Comparison of ENCODE assay signal across 16 cellular contexts in the genomic region with DNA sequence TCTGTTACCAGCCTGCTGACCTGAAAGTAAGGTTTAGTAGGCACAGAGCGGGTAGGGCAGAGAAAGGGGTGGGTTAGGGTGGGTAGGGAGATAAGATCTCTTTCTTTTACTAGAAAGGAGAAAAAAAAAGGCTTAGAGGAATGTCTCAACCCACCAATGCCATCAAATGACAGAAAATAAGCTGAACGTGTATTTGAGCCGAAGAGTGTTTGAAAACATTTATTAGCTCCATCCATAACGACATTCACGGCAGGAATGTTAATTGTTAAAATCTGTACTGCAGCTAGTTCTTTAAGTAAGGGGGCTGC.
DNase-seq lines count a peak whose midpoint lies in the region; ATAC-seq, FAIRE-seq and TF ChIP-seq lines count a peak whose summit lies in the region.
"Had no signal": no experiment of that assay in that cellular context is flagged by ENCODE, and none has a peak within 500 bp of the region (broad histone marks: within the 10 kb centered on the region; RNA-seq: fewer than 3 reads in every experiment).

No MANE protein-coding gene starts in this region.

- BruUV-seq in Caco-2 (replicated peaks; lab: Mats Ljungman, UMichigan) (no TSS peak), endothelial cell of umbilical vein (replicated peaks; lab: Mats Ljungman, UMichigan) (no TSS peak)

- H3K79me2 ChIP-seq in endothelial cell of umbilical vein (ENCODE audit: control insufficient read depth, insufficient read depth, low read length) = no peaks in the 10 kb centered on the region

- intact Hi-C loops in Caco-2 (cut with micrococcal nuclease; ENCODE audit: unreplicated experiment) = loop anchor here (1.0 to 10.0 kb wide), 13 partner anchors 13 to 980 kb away; partner anchors contain the start of gene EGR2
- intact Hi-C loops in endothelial cell of umbilical vein (cut with micrococcal nuclease) = loop anchor here (2.0 to 5.0 kb wide), 10 partner anchors 31 to 895 kb away; partner anchors contain the start of gene RHOBTB1
- intact Hi-C loops in prostate gland (cut with DNase I) = loop anchor here (5.0 kb wide), 1 partner anchor 60 kb away; no protein-coding TSS in a partner anchor
- intact Hi-C loops in left cardiac atrium (cut with DNase I) = loop anchor here in 1 of 2 donors (10.0 kb wide), 1 partner anchor 83 kb away; no protein-coding TSS in a partner anchor

- peak overlapping the region; percentile 54 for H3K9ac ChIP-seq in endothelial cell of umbilical vein (replicated peaks; ENCODE audit: extremely low read depth, insufficient read depth, low read length)
- H3K9ac ChIP-seq: BLaER1, neural progenitor cell had no signal

- H3K4me1 ChIP-seq in Caco-2 (peaks cover 88% of the 10 kb centered on the region), endothelial cell of umbilical vein (ENCODE audit: control insufficient read depth, extremely low read depth, insufficient read depth, low read length) (peaks cover 35% of the 10 kb centered on the region), prostate gland (replicated peaks) (peaks cover 20% of the 10 kb centered on the region)
- H3K4me1 ChIP-seq: BLaER1, neural progenitor cell had no signal

- in situ Hi-C loops in KBM-7 (cut with MboI; ENCODE audit: low pct_unique_long_range_greater_than_20kb, low sequenced_read_pairs) = no loop called here

- H3K4me3 ChIP-seq in Caco-2 (ENCODE audit: low read depth, low read length) (peak overlapping the region; percentile 6; the same call in 1 of the 2 replicates), endothelial cell of umbilical vein (replicated peaks in 1 of 3; ENCODE audit: insufficient read depth in 1 of 3, low read depth in 1 of 3, low read length in 3 of 3) (peak overlapping the region in 1 of 3 experiments; percentile 34), prostate gland (no peak overlapping the region)
- H3K4me3 ChIP-seq: BLaER1, neural progenitor cell had no signal

- H3K27me3 ChIP-seq in Caco-2 (replicated peaks; ENCODE audit: control insufficient read depth, insufficient read depth, low read length) (no peaks in the 10 kb centered on the region), endothelial cell of umbilical vein (ENCODE audit: control insufficient read depth in 2 of 2, insufficient read depth in 2 of 2, low read length in 2 of 2) (no peaks in the 10 kb centered on the region), prostate gland (replicated peaks; ENCODE audit: insufficient read depth) (no peaks in the 10 kb centered on the region)
- H3K27me3 ChIP-seq: BLaER1, neural progenitor cell had no signal

- H2AFZ ChIP-seq in endothelial cell of umbilical vein (ENCODE audit: low read depth, low read length) = no peak overlapping the region
- H2AFZ ChIP-seq: neural progenitor cell had no signal

- H3K36me3 ChIP-seq in Caco-2 (ENCODE audit: control insufficient read depth, insufficient read depth, low read length) = 0 out of 2 replicates have a peak, but pooled peaks cover 3% of the 10 kb centered on the region
- H3K36me3 ChIP-seq in endothelial cell of umbilical vein (ENCODE audit: control insufficient read depth in 2 of 2, extremely low read depth in 1 of 2, insufficient read depth in 2 of 2, low read length in 2 of 2) = no peaks in the 10 kb centered on the region
- no peaks in the 10 kb centered on the region for H3K36me3 ChIP-seq in prostate gland
- H3K36me3 ChIP-seq: BLaER1, neural progenitor cell had no signal

- H3K4me2 ChIP-seq in endothelial cell of umbilical vein (ENCODE audit: insufficient read depth, low read length) = peak overlapping the region; percentile 90
- H3K4me2 ChIP-seq: BLaER1, neural progenitor cell had no signal

- H3K4me1 Mint-ChIP-seq in Caco-2 (ENCODE audit: low read depth, unreplicated experiment) = peaks cover 73% of the 10 kb centered on the region

- H3K9me3 ChIP-seq in Caco-2 (peaks cover 4% of the 10 kb centered on the region; the same call in 1 of the 2 replicates), endothelial cell of umbilical vein (replicated peaks; ENCODE audit: control insufficient read depth, insufficient read depth, low read length) (no peaks in the 10 kb centered on the region), prostate gland (no peaks in the 10 kb centered on the region)
- H3K9me3 ChIP-seq: BLaER1 had no signal

- TF ChIP-seq POLR2A in endothelial cell of umbilical vein (IDR thresholded peaks at IDR 0.05; ENCODE audit: low read depth, low read length) = no peak
- TF ChIP-seq POLR2A in prostate gland (IDR thresholded peaks at IDR 0.05) = no peak

- dilution Hi-C loops in endothelial cell of umbilical vein (cut with MboI; ENCODE audit: extremely low pct_ligation_motif_present, low sequenced_read_pairs) = no loop called here

- no peaks in the 10 kb centered on the region for H3K27me3 Mint-ChIP-seq in Caco-2 (ENCODE audit: insufficient read depth, unreplicated experiment)
- H3K27me3 Mint-ChIP-seq: activated CD4-positive, alpha-beta T cell treated with anti-CD3 and anti-CD28 coated beads, Interleukin-2, amount 10 ng/mL, durations not matched to agents 24 days and 14 days had no signal

- WGBS in prostate gland = 2% methylated on average over 5 of the region's 5 CpGs

- no peaks in the 10 kb centered on the region for H4K20me1 ChIP-seq in endothelial cell of umbilical vein (replicated peaks; ENCODE audit: control insufficient read depth, extremely low read depth, insufficient read depth, low read length)
- H4K20me1 ChIP-seq: BLaER1 had no signal

- no peaks in the 10 kb centered on the region for H3K9me1 ChIP-seq in endothelial cell of umbilical vein (replicated peaks; ENCODE audit: control insufficient read depth, extremely low read depth, insufficient read depth, low read length)

- peaks cover 30% of the 10 kb centered on the region for H3K36me3 Mint-ChIP-seq in Caco-2 (ENCODE audit: insufficient read depth, unreplicated experiment)
- H3K36me3 Mint-ChIP-seq: neural progenitor cell had no signal

- ATAC-seq in HG03571 (IDR thresholded peaks at IDR 0.05; ENCODE audit: unreplicated experiment) (no peak), left cardiac atrium (no peak)

- POLR2A ChIA-PET in Caco-2 (lab: Charles Lee) (interaction anchor here (0.7 to 2.0 kb wide), 10 partner anchors 13 to 1295 kb away, joined by 3 to 17 read pairs (median 4); partner anchors contain the start of genes ARID5B, NRBF2 and RTKN2), endothelial cell of umbilical vein (lab: Charles Lee) (interaction anchor here (1.0 to 1.9 kb wide), 2 partner anchors 62 to 87 kb away, joined by 7 to 13 read pairs; no protein-coding TSS in a partner anchor)

- TF ChIP-seq CTCF in Caco-2 (IDR thresholded peaks at IDR 0.05; ENCODE audit: insufficient read depth in 1 of 2, low read depth in 1 of 2, low read length in 1 of 2, severe bottlenecking in 1 of 2, unreplicated experiment in 1 of 2) (no peak), endothelial cell of umbilical vein (IDR thresholded peaks at IDR 0.05; ENCODE audit: extremely low read depth in 1 of 2, insufficient read depth in 1 of 2, low read depth in 1 of 2, low read length in 2 of 2) (no peak), prostate gland (IDR thresholded peaks at IDR 0.05) (no peak)

- peak overlapping the region; percentile 58 for H3K4me3 Mint-ChIP-seq in Caco-2 (ENCODE audit: unreplicated experiment)
- H3K4me3 Mint-ChIP-seq: activated CD4-positive, alpha-beta T cell treated with anti-CD3 and anti-CD28 coated beads, Interleukin-2, amount 10 ng/mL, durations not matched to agents 24 days and 14 days; neural progenitor cell had no signal

- peak overlapping the region; percentile 81 for H3K27ac ChIP-seq in endothelial cell of umbilical vein (ENCODE audit: insufficient read depth, low read depth, low read length)
- H3K27ac ChIP-seq in prostate gland = peak overlapping the region; percentile 71 to 79
- H3K27ac ChIP-seq: BLaER1, neural progenitor cell had no signal

- CTCF ChIA-PET in Caco-2 (lab: Charles Lee) = interaction anchor here (0.6 to 2.8 kb wide), 13 partner anchors 10 to 410 kb away, joined by 3 to 17 read pairs (median 7); no protein-coding TSS in a partner anchor
- CTCF ChIA-PET in endothelial cell of umbilical vein (lab: Charles Lee) = interaction anchor here (0.6 to 6.7 kb wide), 10 partner anchors 10 to 832 kb away, joined by 3 to 165 read pairs (median 4); no protein-coding TSS in a partner anchor

- peak; percentile 83 to 91 for DNase-seq in Caco-2
- DNase-seq in KBM-7 = peak; percentile 49
- no peak for DNase-seq in endothelial cell of umbilical vein (ENCODE audit: low read depth, low spot score)
- DNase-seq in prostate gland (ENCODE audit: low spot score) = no peak
- DNase-seq in UCSD-AML1 (lab: John Stamatoyannopoulos, UW; ENCODE audit: unreplicated experiment) = no peak
- no peak for DNase-seq in activated CD4-positive, alpha-beta T cell treated with anti-CD3 and anti-CD28 coated beads, Interleukin-2, amount 50 U/mL, for 1 hour
- no peak for DNase-seq in left cardiac atrium
- DNase-seq: activated CD4-positive, alpha-beta T cell treated with anti-CD3 and anti-CD28 coated beads, Interleukin-2, amount 10 ng/mL, durations not matched to agents 24 days and 14 days; activated naive CD4-positive, alpha-beta T cell treated with anti-CD3 and anti-CD28 coated beads, Interleukin-2, amount 50 U/mL, for 16 hours; effector CD4-positive, alpha-beta T cell; NCI-H345; SHP77 treated with DMSO at 0.1 percent for 48 hours; substantia nigra had no signal

- no peak for FAIRE-seq in endothelial cell of umbilical vein (lab: Jason Lieb, UNC)

- peaks cover 18% of the 10 kb centered on the region for H3K9me3 Mint-ChIP-seq in Caco-2 (ENCODE audit: unreplicated experiment)
- H3K9me3 Mint-ChIP-seq: neural progenitor cell had no signal

- peak overlapping the region; percentile 94 for H3K27ac Mint-ChIP-seq in Caco-2 (ENCODE audit: unreplicated experiment)
- H3K27ac Mint-ChIP-seq: activated CD4-positive, alpha-beta T cell treated with anti-CD3 and anti-CD28 coated beads, Interleukin-2, amount 10 ng/mL, durations not matched to agents 24 days and 14 days; neural progenitor cell had no signal

TF ChIP-seq in endothelial cell of umbilical vein, 7 proteins besides CTCF, POLR2A, EP300 and RAD21:
- TF ChIP-seq JUN (IDR thresholded peaks at IDR 0.05; ENCODE audit: borderline replicate concordance, insufficient read depth, insufficient read length, low read depth) (no peak), GATA2 (IDR thresholded peaks at IDR 0.05; ENCODE audit: insufficient read depth, insufficient read length, low read depth, low read length) (no peak), FOS (IDR thresholded peaks at IDR 0.05; ENCODE audit: borderline replicate concordance, insufficient read depth, low read length) (no peak), EZH2 (IDR thresholded peaks at IDR 0.05; ENCODE audit: borderline replicate concordance, low read depth, low read length, severe bottlenecking) (no peak), MYC (IDR thresholded peaks at IDR 0.05; ENCODE audit: low read depth, low read length) (no peak), POLR2AphosphoS5 (IDR thresholded peaks at IDR 0.05; ENCODE audit: insufficient read depth, low read depth, low read length) (no peak), MAX (IDR thresholded peaks at IDR 0.05; ENCODE audit: insufficient read depth, insufficient read length) (no peak)

Comparison
In these comparisons a context has a peak if more than half of its experiments do, and no peak if none do; other contexts are left out.
1. DNase-seq: peak in Caco-2 (2 of 2) and KBM-7 (single experiment); none in endothelial cell of umbilical vein (single experiment), prostate gland (single experiment), UCSD-AML1 (single experiment), activated CD4-positive, alpha-beta T cell treated with anti-CD3 and anti-CD28 coated beads, Interleukin-2, amount 50 U/mL, for 1 hour (single experiment) and left cardiac atrium (single experiment).